29 cellular contexts compared by ENCODE assay signal in genomic region chr10:132485391-132485790, GRCh38.
"Had no signal": no experiment of that assay in that cellular context is flagged by ENCODE, and none has a peak within 500 bp of the region (broad histone marks: within the 10 kb centered on the region; RNA-seq: fewer than 3 reads in every experiment).

No MANE protein-coding gene starts in this region.

- H3K9me3 ChIP-seq: esophagus squamous epithelium, heart right ventricle, mucosa of descending colon, neutrophil, prostate gland, right atrium auricular region, thoracic aorta, tibial nerve, upper lobe of left lung, uterus had no signal

- FAIRE-seq: endometrium, islet of Langerhans had no signal

- H3K4me1 ChIP-seq: prostate gland, uterus had no signal

- H3K36me3 Mint-ChIP-seq: naive B cell; natural killer cell treated with Interleukin-12 subunit alpha and Interleukin-12 subunit beta and Interleukin-15 and Interleukin-18, amount 100 ng/mL, for 72 hours; stimulated activated naive B cell treated with anti-CD40 and anti-IgM and Interleukin-4, amounts not matched to agents 10 μg/mL and 1 μg/mL and 100 μg/mL, for 72 hours had no signal

- H3K36me3 ChIP-seq: esophagus squamous epithelium, heart right ventricle, neutrophil, prostate gland, right atrium auricular region, thoracic aorta, tibial nerve, upper lobe of left lung, uterus had no signal

- H3K27ac Mint-ChIP-seq: effector memory CD8-positive, alpha-beta T cell; mesothelial cell of epicardium; stimulated activated naive B cell treated with anti-CD40 and anti-IgM and Interleukin-4, amounts not matched to agents 10 μg/mL and 1 μg/mL and 100 μg/mL, for 72 hours; stimulated activated naive CD8-positive, alpha-beta T cell treated with anti-CD3 and anti-CD28 coated beads, Interleukin-15, Interleukin-2, amounts not matched to agents 100 ng/mL and 50 ng/mL, for 24 hours had no signal

- H3K4me3 ChIP-seq: esophagus squamous epithelium, heart right ventricle, mucosa of descending colon, prostate gland, right atrium auricular region, skin epidermis, thoracic aorta, tibial nerve, upper lobe of left lung, uterus had no signal

- H3K4me1 Mint-ChIP-seq: naive B cell; stimulated activated naive B cell treated with anti-CD40 and anti-IgM and Interleukin-4, amounts not matched to agents 10 μg/mL and 1 μg/mL and 100 μg/mL, for 72 hours had no signal

- H3K27me3 ChIP-seq: esophagus squamous epithelium, heart right ventricle, neutrophil, right atrium auricular region, tibial nerve, upper lobe of left lung, uterus had no signal

- ATAC-seq: effector memory CD8-positive, alpha-beta T cell; heart right ventricle; mucosa of descending colon; natural killer cell treated with Interleukin-12 subunit alpha and Interleukin-12 subunit beta and Interleukin-15 and Interleukin-18, amount 100 ng/mL, for 72 hours; stimulated activated naive B cell treated with anti-CD40 and anti-IgM and Interleukin-4, amounts not matched to agents 10 μg/mL and 1 μg/mL and 100 μg/mL, for 72 hours had no signal

- H3K27ac ChIP-seq: esophagus squamous epithelium, heart right ventricle, neutrophil, prostate gland, right atrium auricular region, skin epidermis, thoracic aorta, tibial nerve, upper lobe of left lung, uterus had no signal

- H3K4me3 Mint-ChIP-seq: effector memory CD8-positive, alpha-beta T cell; mesothelial cell of epicardium; natural killer cell treated with Interleukin-12 subunit alpha and Interleukin-12 subunit beta and Interleukin-15 and Interleukin-18, amount 100 ng/mL, for 72 hours; neural crest cell; stimulated activated naive B cell treated with anti-CD40 and anti-IgM and Interleukin-4, amounts not matched to agents 10 μg/mL and 1 μg/mL and 100 μg/mL, for 72 hours; stimulated activated naive CD8-positive, alpha-beta T cell treated with anti-CD3 and anti-CD28 coated beads, Interleukin-15, Interleukin-2, amounts not matched to agents 100 ng/mL and 50 ng/mL, for 24 hours had no signal

- DNase-seq: cortex of kidney; effector memory CD8-positive, alpha-beta T cell; erythroblast; esophagus squamous epithelium; foreskin melanocyte; glutamatergic neuron; heart right ventricle; hippocampal formation; kidney glomerular epithelial cell; mesenchymal stem cell; naive B cell; stimulated activated CD4-positive, alpha-beta T cell treated with anti-CD3 and anti-CD28 coated beads, Interleukin-15, amount 100 ng/mL, for 24 hours; stimulated activated CD4-positive, alpha-beta T cell treated with anti-CD3 and anti-CD28 coated beads, Interleukin-2, amount 100 ng/mL, for 48 hours; stimulated activated naive B cell treated with anti-CD40 and anti-IgM and Interleukin-4, amounts not matched to agents 10 μg/mL and 1 μg/mL and 100 μg/mL, for 72 hours; upper lobe of left lung had no signal

- H3K9me3 Mint-ChIP-seq: effector memory CD8-positive, alpha-beta T cell; mesothelial cell of epicardium; naive B cell; natural killer cell treated with Interleukin-12 subunit alpha and Interleukin-12 subunit beta and Interleukin-15 and Interleukin-18, amount 100 ng/mL, for 72 hours; neural crest cell; stimulated activated naive CD8-positive, alpha-beta T cell treated with anti-CD3 and anti-CD28 coated beads, Interleukin-15, Interleukin-2, amounts not matched to agents 100 ng/mL and 50 ng/mL, for 24 hours had no signal
